ENCODE assay signal across 21 cellular contexts in the genomic region with DNA sequence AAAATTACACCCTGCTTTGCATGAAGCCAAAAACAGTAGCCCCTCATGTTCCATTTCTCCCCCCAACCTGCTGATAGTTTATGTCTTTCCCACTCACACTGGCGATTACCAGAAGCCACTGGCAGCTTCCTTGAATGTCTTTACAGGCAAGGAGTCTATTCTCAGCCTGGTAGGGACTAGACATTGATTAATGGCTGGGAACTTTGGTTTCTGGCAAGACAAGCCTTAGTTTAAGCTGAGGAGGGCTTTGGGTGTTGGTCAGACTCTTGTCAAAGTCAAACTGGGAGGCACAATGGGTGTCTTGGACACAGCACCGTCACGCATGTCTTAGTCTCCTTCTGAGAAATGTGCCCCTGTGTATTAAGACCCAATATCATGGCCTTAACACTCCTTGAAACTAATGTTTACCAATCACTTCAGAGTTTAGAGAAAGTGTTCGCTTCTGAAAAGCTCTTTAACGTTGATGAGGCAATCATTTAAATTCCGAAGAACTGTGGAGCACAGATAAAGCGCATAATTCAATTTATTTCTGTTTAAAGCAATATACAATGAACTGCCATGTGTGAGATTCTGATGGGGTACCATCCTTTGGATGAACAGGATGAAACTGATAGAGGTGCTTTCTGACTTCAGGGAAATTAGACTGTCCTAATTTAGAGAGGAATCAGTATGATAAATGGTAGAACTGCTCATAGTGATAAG.
"Had no signal": no experiment of that assay in that cellular context is flagged by ENCODE, and none has a peak within 500 bp of the region (broad histone marks: within the 10 kb centered on the region; RNA-seq: fewer than 3 reads in every experiment).

No MANE protein-coding gene starts in this region.

- H3K4me1 Mint-ChIP-seq: immature natural killer cell had no signal

- H3K27ac ChIP-seq: foreskin keratinocyte, WERI-Rb-1 had no signal

- H3K4me3 ChIP-seq: heart left ventricle, mucosa of descending colon, sigmoid colon, uterus had no signal

- H3K27ac Mint-ChIP-seq: activated naive CD4-positive, alpha-beta T cell treated with anti-CD3 and anti-CD28 coated beads, Interleukin-2, amount 50 U/mL, for 72 hours; activated T-helper 1 cell treated with anti-CD3 and anti-CD28 coated beads, Interleukin-12 subunit alpha, Interleukin-12 subunit beta, Interleukin-2, Interleukin-4 antibody, amounts not matched to agents 30 ng/mL and 10 ng/mL and 1 ng/mL, durations not matched to agents 14 hours and 24 hours and 36 hours; immature natural killer cell; naive thymus-derived CD8-positive, alpha-beta T cell had no signal

- H3K36me3 Mint-ChIP-seq: activated naive CD4-positive, alpha-beta T cell treated with anti-CD3 and anti-CD28 coated beads, Interleukin-2, amount 50 U/mL, for 72 hours; immature natural killer cell; naive thymus-derived CD8-positive, alpha-beta T cell had no signal

- H3K4me1 ChIP-seq: uterus had no signal

- H3K36me3 ChIP-seq: heart left ventricle, sigmoid colon, uterus, WERI-Rb-1 had no signal

- H3K9me3 Mint-ChIP-seq: activated naive CD4-positive, alpha-beta T cell treated with anti-CD3 and anti-CD28 coated beads, Interleukin-2, amount 50 U/mL, for 72 hours; activated T-helper 1 cell treated with anti-CD3 and anti-CD28 coated beads, Interleukin-12 subunit alpha, Interleukin-12 subunit beta, Interleukin-2, Interleukin-4 antibody, amounts not matched to agents 30 ng/mL and 10 ng/mL and 1 ng/mL, durations not matched to agents 14 hours and 24 hours and 36 hours; immature natural killer cell; naive thymus-derived CD8-positive, alpha-beta T cell had no signal

- H3K27me3 ChIP-seq: foreskin keratinocyte, heart left ventricle, sigmoid colon, uterus had no signal

- DNase-seq: activated CD4-positive, alpha-beta T cell treated with anti-CD3 and anti-CD28 coated beads for 1 hour; activated CD4-positive, alpha-beta T cell treated with anti-CD3 and anti-CD28 coated beads, Interleukin-2, amount 50 U/mL, for 48 hours; activated gamma-delta T cell treated with Interleukin-2 at 50 U/mL for 16 hours; central memory CD4-positive, alpha-beta T cell; foreskin keratinocyte; immature natural killer cell; left ventricle myocardium superior; mucosa of descending colon; naive thymus-derived CD8-positive, alpha-beta T cell; sigmoid colon; stimulated activated CD4-positive, alpha-beta T cell treated with anti-CD3 and anti-CD28 coated beads, Interleukin-12 subunit alpha, Interleukin-12 subunit beta, amount 100 ng/mL, for 4 hours; stimulated activated CD4-positive, alpha-beta T cell treated with anti-CD3 and anti-CD28 coated beads, Interleukin-1b, Interleukin-23, amount 100 ng/mL, for 48 hours; stimulated activated CD8-positive, alpha-beta memory T cell treated with anti-CD3 and anti-CD28 coated beads, Interleukin-4, amount 100 ng/mL, for 48 hours; stimulated activated naive CD4-positive, alpha-beta T cell; SW 1271; T-helper 2 cell; uterus; WERI-Rb-1 had no signal

- ATAC-seq: activated naive CD4-positive, alpha-beta T cell treated with anti-CD3 and anti-CD28 coated beads, Interleukin-2, amount 50 U/mL, for 72 hours; foreskin keratinocyte; naive thymus-derived CD8-positive, alpha-beta T cell had no signal

- H3K9me3 ChIP-seq: heart left ventricle, mucosa of descending colon, sigmoid colon, uterus had no signal

- H3K4me3 Mint-ChIP-seq: activated T-helper 1 cell treated with anti-CD3 and anti-CD28 coated beads, Interleukin-12 subunit alpha, Interleukin-12 subunit beta, Interleukin-2, Interleukin-4 antibody, amounts not matched to agents 30 ng/mL and 10 ng/mL and 1 ng/mL, durations not matched to agents 14 hours and 24 hours and 36 hours; immature natural killer cell; naive thymus-derived CD8-positive, alpha-beta T cell had no signal
